16 cellular contexts compared by ENCODE assay signal in the genomic region with DNA sequence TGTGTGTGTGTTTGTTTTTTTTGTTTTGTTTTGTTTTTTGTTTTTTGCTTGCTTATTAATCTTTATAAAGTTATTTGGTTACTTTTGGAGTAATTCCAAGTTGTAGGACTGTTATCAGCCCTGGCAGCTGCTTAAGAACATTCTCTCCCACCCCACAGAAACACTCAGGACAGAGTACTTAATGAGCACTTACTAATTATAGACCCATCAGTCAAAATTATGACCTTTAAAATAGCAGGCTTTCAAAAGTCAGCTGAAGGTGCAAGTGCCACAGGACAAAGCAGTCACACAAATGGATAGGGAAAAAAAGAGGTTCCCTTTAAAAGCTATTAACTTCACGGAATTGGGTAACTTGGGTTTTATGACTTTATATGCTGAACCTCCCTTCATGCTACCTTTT.
"Had no signal": no experiment of that assay in that cellular context is flagged by ENCODE, and none has a peak within 500 bp of the region (broad histone marks: within the 10 kb centered on the region; RNA-seq: fewer than 3 reads in every experiment).

No MANE protein-coding gene starts in this region.

- DNase-seq: activated CD4-positive, alpha-beta T cell treated with anti-CD3 and anti-CD28 coated beads, Interleukin-2, amount 50 U/mL, for 4 hours; activated effector memory CD4-positive, alpha-beta T cell treated with anti-CD3 and anti-CD28 coated beads, Interleukin-2, amount 50 U/mL, for 16 hours; activated naive CD4-positive, alpha-beta T cell treated with anti-CD3 and anti-CD28 coated beads, Interleukin-2, amount 50 U/mL, for 16 hours; activated T-cell treated with anti-CD3 and anti-CD28 coated beads, Interleukin-2, amount 50 U/mL, for 72 hours; cerebellar nuclear complex; cortex of kidney; head of caudate nucleus; mesenchymal stem cell; mucosa of descending colon; naive B cell; stimulated activated CD4-positive, alpha-beta T cell treated with anti-CD3 and anti-CD28 coated beads, Interleukin-15, amount 100 ng/mL, for 24 hours; stimulated activated CD4-positive, alpha-beta T cell treated with anti-CD3 and anti-CD28 coated beads, Interleukin-2, amount 100 ng/mL, for 48 hours; upper lobe of left lung had no signal

- H3K4me1 ChIP-seq: breast epithelium, upper lobe of left lung had no signal

- H3K4me3 ChIP-seq: breast epithelium, mucosa of descending colon, skin epidermis, thoracic aorta, upper lobe of left lung had no signal

- H3K27ac ChIP-seq: breast epithelium, skin epidermis, thoracic aorta, upper lobe of left lung had no signal

- H3K27me3 ChIP-seq: upper lobe of left lung had no signal

- ATAC-seq: activated T-cell treated with anti-CD3 and anti-CD28 coated beads, Interleukin-2, amount 50 U/mL, for 72 hours; mucosa of descending colon had no signal

- H3K9me3 ChIP-seq: breast epithelium, mucosa of descending colon, thoracic aorta, upper lobe of left lung had no signal

- H3K36me3 ChIP-seq: breast epithelium, thoracic aorta, upper lobe of left lung had no signal
